12 cellular contexts compared by ENCODE assay signal in the genomic region with DNA sequence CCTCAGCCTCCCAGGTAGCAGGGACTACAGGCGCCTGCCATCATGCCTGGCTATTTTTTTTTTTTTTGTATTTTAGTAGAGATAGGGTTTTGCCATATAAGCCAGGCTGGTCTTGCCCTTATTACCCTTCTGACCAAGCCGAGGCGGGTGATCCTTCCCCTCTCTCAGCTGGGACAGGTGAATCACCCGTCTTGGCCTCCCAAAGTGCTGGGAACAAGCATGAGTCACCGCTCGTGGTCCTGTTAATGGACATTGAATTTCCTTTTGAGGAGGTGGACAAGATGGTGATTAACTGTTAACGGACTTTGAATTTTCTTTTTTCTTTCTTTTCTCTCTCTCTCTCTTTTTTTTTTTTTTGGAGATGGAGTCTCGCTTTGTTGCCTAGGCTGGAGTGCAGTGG. TPM values are rescaled to one million over a fixed set of nuclear protein-coding genes. Genes with fewer than 3 reads are reported as not detected.
A peak's percentile ranks its signal among the peaks of the same experiment; 100 is the strongest.
DNase-seq lines count a peak whose midpoint lies in the region; TF ChIP-seq lines count a peak whose summit lies in the region.
"Had no signal": no experiment of that assay in that cellular context is flagged by ENCODE, and none has a peak within 500 bp of the region (broad histone marks: within the 10 kb centered on the region; RNA-seq: fewer than 3 reads in every experiment).

No MANE protein-coding gene starts in this region.

- no peaks in the 10 kb centered on the region for H4K20me1 ChIP-seq in osteoblast (ENCODE audit: insufficient read depth, low read length)

- in situ Hi-C loops in astrocyte of the cerebellum (cut with HindIII; ENCODE audit: low sequenced_read_pairs): no loop called here

- H3K4me2 ChIP-seq in osteoblast (ENCODE audit: insufficient read depth, low read length): no peak overlapping the region

- DNase-seq in GM03348 (ENCODE audit: low spot score) (peak; percentile 45), MG63 (peak; percentile 84), astrocyte of the cerebellum (ENCODE audit: low read depth) (peak; percentile 31), osteoblast (ENCODE audit: insufficient read length, low spot score, missing footprints) (peak; percentile 87), caudate nucleus (lab: John Stamatoyannopoulos, UW) (no peak), NCI-H526 (lab: John Stamatoyannopoulos, UW) (no peak), epidermal melanocyte (ENCODE audit: insufficient read length, low spot score) (no peak)
- DNase-seq: NCI-H69; stimulated activated CD4-positive, alpha-beta T cell treated with anti-CD3 and anti-CD28 coated beads, Interleukin-2, amount 100 ng/mL, for 48 hours; stomach had no signal

- peaks cover 3% of the 10 kb centered on the region for H3K4me1 ChIP-seq in osteoblast (ENCODE audit: insufficient read depth, low read length)
- H3K4me1 ChIP-seq: stomach had no signal

- H3K27ac ChIP-seq in osteoblast (ENCODE audit: low read depth, low read length): no peak overlapping the region
- H3K27ac ChIP-seq in caudate nucleus (ENCODE audit: low read depth, low read length): no peak overlapping the region
- H3K27ac ChIP-seq: cardiac muscle cell, stomach had no signal

- H3K4me3 ChIP-seq in MG63: no peak overlapping the region
- H3K4me3 ChIP-seq in astrocyte of the cerebellum (ENCODE audit: low read depth, low read length): no peak overlapping the region
- H3K4me3 ChIP-seq in osteoblast (ENCODE audit: insufficient read depth, low read length): no peak overlapping the region
- H3K4me3 ChIP-seq: cardiac muscle cell, stomach had no signal

- no peaks in the 10 kb centered on the region for H3K79me2 ChIP-seq in osteoblast (ENCODE audit: insufficient read depth, low read length)

- TF ChIP-seq CTCF in astrocyte of the cerebellum (IDR thresholded peaks at IDR 0.05; ENCODE audit: low read depth, low read length, missing control alignments) (no peak), osteoblast (IDR thresholded peaks at IDR 0.05; ENCODE audit: extremely low read depth, low read depth, low read length) (no peak)

- no peak overlapping the region for H2AFZ ChIP-seq in osteoblast (ENCODE audit: low read length)

- H3K27me3 ChIP-seq in MG63 (no peaks in the 10 kb centered on the region), osteoblast (ENCODE audit: insufficient read depth, low read length) (no peaks in the 10 kb centered on the region)

- H3K9me3 ChIP-seq in MG63: no peaks in the 10 kb centered on the region
- H3K9me3 ChIP-seq in osteoblast (ENCODE audit: low read depth, low read length): no peaks in the 10 kb centered on the region
- H3K9me3 ChIP-seq: stomach had no signal

- H3K36me3 ChIP-seq in MG63 (no peaks in the 10 kb centered on the region), osteoblast (ENCODE audit: insufficient read depth, low read length) (no peaks in the 10 kb centered on the region)
- H3K36me3 ChIP-seq: cardiac muscle cell, stomach had no signal

RNA-seq across cellular contexts. Expression of gene CD70, which starts 10.6 kb away (rescaled TPM):
- 17.2 and 32.7 TPM in 2 replicates for total RNA-seq in MG63 (2014; rRNA removed; shearing (Covaris generic); ENCODE audit: low replicate concordance)
- total RNA-seq in osteoblast: 0.29 TPM in 1 of 2 replicates, not detected in the other
- total RNA-seq: cardiac muscle cell, progenitor cell of endocrine pancreas, stomach had no signal

RNA-seq across cellular contexts. Expression of gene TNFSF9, which starts 49.5 kb away (rescaled TPM):
- total RNA-seq in MG63 (2014; rRNA removed; shearing (Covaris generic); ENCODE audit: low replicate concordance): 4.5 and 10.5 TPM in 2 replicates
- total RNA-seq in osteoblast: 12.7 and 16.6 TPM in 2 replicates
- total RNA-seq: progenitor cell of endocrine pancreas, stomach had no signal

Comparison
In these comparisons a context has a peak if more than half of its experiments do, and no peak if none do; other contexts are left out.
1. DNase-seq: peak in GM03348 (single experiment), MG63 (single experiment), astrocyte of the cerebellum (single experiment) and osteoblast (single experiment); none in caudate nucleus (0 of 61), NCI-H526 (0 of 2) and epidermal melanocyte (single experiment).
2. RNA of gene CD70, which starts 10.6 kb away (total RNA-seq): 17.2 to 32.7 TPM in MG63; 0.29 TPM in osteoblast; every median in the first group is over 10 times any median in the second.